7 cellular contexts compared by ENCODE assay signal in genomic region chr13:96020155-96020575, GRCh38. TPM values are rescaled to one million over a fixed set of nuclear protein-coding genes. Genes with fewer than 3 reads are reported as not detected.
DNase-seq lines count a peak whose midpoint lies in the region; ATAC-seq, FAIRE-seq and TF ChIP-seq lines count a peak whose summit lies in the region.

No MANE protein-coding gene starts in this region.

- DNase-seq in GM10248 (ENCODE audit: extremely low spot score), result peak; percentile 41
- peak; percentile 10 for DNase-seq in HTR-8/SVneo (ENCODE audit: insufficient read length, low spot score)
- peak; percentile 73 for DNase-seq in OCI-M1 (lab: John Stamatoyannopoulos, UW)
- peak; percentile 55 for DNase-seq in colonic mucosa
- peak; percentile 85 to 86 for DNase-seq in lung microvascular endothelial cell (ENCODE audit: low read depth in 2 of 2)

- CTCF ChIA-PET in GM10248 (lab: Yijun Ruan, JAX), result interaction anchor here (0.6 to 3.5 kb wide), 42 partner anchors 10 to 1352 kb away, joined by 3 to 53 read pairs (median 3); partner anchors contain the start of gene UGGT2

- intact Hi-C loops in colonic mucosa (cut with DNase I), result loop anchor here (10.0 kb wide), 1 partner anchor 55 kb away; no protein-coding TSS in a partner anchor

- POLR2A ChIA-PET in GM10248 (lab: Yijun Ruan, JAX), result no interaction called here

- no peak overlapping the region for H3K9ac ChIP-seq in colonic mucosa (ENCODE audit: low read depth in 2 of 2, low read length in 2 of 2)

- no peaks in the 10 kb centered on the region for H3K36me3 ChIP-seq in colonic mucosa

- ATAC-seq in GM21619 (IDR thresholded peaks at IDR 0.05; ENCODE audit: unreplicated experiment) (peak; percentile 95), GM21737 (IDR thresholded peaks at IDR 0.05; ENCODE audit: unreplicated experiment) (no peak)

- no peaks in the 10 kb centered on the region for H3K4me1 ChIP-seq in colonic mucosa

- no peaks in the 10 kb centered on the region for H3K9me3 ChIP-seq in colonic mucosa

- TF ChIP-seq CTCF in GM10248 (IDR thresholded peaks at IDR 0.05; ENCODE audit: control extremely low read depth, extremely low read depth, low read depth, missing control alignments) (peak; percentile 63), colonic mucosa (IDR thresholded peaks at IDR 0.05) (peak; percentile 58)

- H3K4me3 ChIP-seq in colonic mucosa, result no peak overlapping the region

- FAIRE-seq in HTR-8/SVneo (lab: Jason Lieb, UNC), result no peak

- peak overlapping the region; percentile 2 for H3K27ac ChIP-seq in colonic mucosa

- H3K27me3 ChIP-seq in colonic mucosa, result no peaks in the 10 kb centered on the region

RNA-seq across cellular contexts. Expression of gene UGGT2, which starts 33.0 kb away (rescaled TPM):
- total RNA-seq in colonic mucosa (10 to 100 TPM; 16.3 to 18.0 TPM), lung microvascular endothelial cell (25.1 and 35.3 TPM in 2 replicates)

Comparison
In these comparisons a context has a peak if more than half of its experiments do, and no peak if none do; other contexts are left out.
1. DNase-seq: peak in every context shown above with its lines; median percentile 86 in lung microvascular endothelial cell; 73 in OCI-M1; 55 in colonic mucosa; 41 in GM10248; 10 in HTR-8/SVneo.